In the genomic region with DNA sequence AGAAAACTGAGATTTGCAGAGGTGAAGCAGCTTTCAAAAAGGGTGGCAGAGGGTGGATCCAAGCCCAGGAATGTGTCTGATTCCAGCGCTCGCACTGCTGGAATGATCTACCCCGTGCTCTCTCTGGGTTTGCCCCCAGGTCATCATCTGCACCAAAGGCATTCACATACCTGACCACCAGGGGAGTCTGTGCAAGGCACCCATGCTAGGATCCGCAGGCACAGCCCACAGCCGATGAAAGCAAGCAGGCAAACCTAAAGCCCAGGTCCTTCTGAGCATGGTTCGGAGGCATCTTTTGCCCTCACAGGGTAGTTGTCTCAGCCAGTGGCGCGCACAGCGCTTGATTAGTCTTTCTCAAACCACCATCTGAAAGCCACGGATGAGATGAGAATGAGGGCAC, we compare ENCODE assay signal across 17 cellular contexts. TPM values are rescaled to one million over a fixed set of nuclear protein-coding genes. Genes with fewer than 3 reads are reported as not detected.
A peak's percentile ranks its signal among the peaks of the same experiment; 100 is the strongest.
DNase-seq lines count a peak whose midpoint lies in the region; ATAC-seq, FAIRE-seq and TF ChIP-seq lines count a peak whose summit lies in the region.
"Had no signal": no experiment of that assay in that cellular context is flagged by ENCODE, and none has a peak within 500 bp of the region (broad histone marks: within the 10 kb centered on the region; RNA-seq: fewer than 3 reads in every experiment).

No MANE protein-coding gene starts in this region.

- H3K56ac ChIP-seq in H1 (replicated peaks; ENCODE audit: insufficient read length, low read depth, low read length), result no peak overlapping the region

- POLR2A ChIA-PET in H1 (lab: Charles Lee; ENCODE audit: partially characterized antibody), result interaction anchor here (0.6 kb wide), 1 partner anchor 156 kb away, joined by 3 read pairs; no protein-coding TSS in a partner anchor

- H3K27me3 Mint-ChIP-seq in T-helper 17 cell, result no peaks in the 10 kb centered on the region
- H3K27me3 Mint-ChIP-seq: activated naive CD8-positive, alpha-beta T cell treated with anti-CD3 and anti-CD28 coated beads for 36 hours had no signal

- DNase-seq in H1 (ENCODE audit: low read depth in 1 of 2, low spot score in 2 of 2) (peak; percentile 17 to 56), T-helper 17 cell (no peak)
- DNase-seq in activated CD8-positive, alpha-beta memory T cell treated with anti-CD3 and anti-CD28 coated beads, Interleukin-2, amount 50 U/mL, for 48 hours, result no peak
- DNase-seq: activated CD4-positive, alpha-beta T cell treated with anti-CD3 and anti-CD28 coated beads, Interleukin-2, amount 50 U/mL, for 48 hours; activated naive CD8-positive, alpha-beta T cell treated with anti-CD3 and anti-CD28 coated beads for 36 hours; activated T-cell treated with anti-CD3 and anti-CD28 coated beads, Interleukin-2, amount 50 U/mL, for 4 hours; hippocampal formation; left ventricle myocardium superior; NCI-H1105 treated with DMSO at 0.1 percent for 48 hours; tibial artery had no signal

- H3K27ac ChIP-seq in H1 (ENCODE audit: low read depth, low read length), result no peak overlapping the region
- H3K27ac ChIP-seq: BLaER1 treated with 17β-estradiol and CSF1 and Interleukin-3, amounts not matched to agents 10 nM and 100 nM; tibial artery had no signal

- no peaks in the 10 kb centered on the region for H3K79me2 ChIP-seq in H1 (ENCODE audit: control insufficient read depth in 1 of 2, insufficient read depth in 2 of 2, low read length in 2 of 2)

- no peak overlapping the region for H4K91ac ChIP-seq in H1 (replicated peaks; ENCODE audit: insufficient read length, low read length)

- no peak overlapping the region for H2BK20ac ChIP-seq in H1 (ENCODE audit: low read length)

- no peak for TF ChIP-seq POLR2A in H1 (IDR thresholded peaks at IDR 0.05; ENCODE audit: control extremely low read depth in 1 of 2, low read depth in 2 of 2, low read length in 2 of 2)

- H2BK12ac ChIP-seq in H1 (ENCODE audit: low read depth, low read length), result no peak overlapping the region

- no peak overlapping the region for H3K4me3 Mint-ChIP-seq in T-helper 17 cell
- H3K4me3 Mint-ChIP-seq: activated naive CD8-positive, alpha-beta T cell treated with anti-CD3 and anti-CD28 coated beads for 36 hours; activated T-cell treated with anti-CD3 and anti-CD28 coated beads, Interleukin-2, amount 50 U/mL, for 4 hours had no signal

- H4K5ac ChIP-seq in H1 (ENCODE audit: insufficient read length, low read depth, low read length), result no peak overlapping the region

- H3K14ac ChIP-seq in H1 (ENCODE audit: insufficient read length), result no peak overlapping the region

- no peaks in the 10 kb centered on the region for H3K79me1 ChIP-seq in H1 (ENCODE audit: low read depth, low read length)

- no peak overlapping the region for H2AK5ac ChIP-seq in H1 (ENCODE audit: low read depth, low read length)

- H4K20me1 ChIP-seq in H1 (replicated peaks in 1 of 2; ENCODE audit: control insufficient read depth in 1 of 2, insufficient read depth in 2 of 2, low read length in 2 of 2), result no peaks in the 10 kb centered on the region
- H4K20me1 ChIP-seq: BLaER1 treated with 17β-estradiol and CSF1 and Interleukin-3, amounts not matched to agents 10 nM and 100 nM had no signal

- H2BK15ac ChIP-seq in H1 (ENCODE audit: low read length), result no peak overlapping the region

- ATAC-seq in GM18873 (IDR thresholded peaks at IDR 0.05; ENCODE audit: low FRiP score, unreplicated experiment) (no peak), T-helper 17 cell (no peak)
- ATAC-seq: activated T-cell treated with anti-CD3 and anti-CD28 coated beads, Interleukin-2, amount 50 U/mL, for 4 hours; left ventricle myocardium superior had no signal

- H3K9ac ChIP-seq in H1 (replicated peaks in 1 of 4; ENCODE audit: extremely low read depth in 1 of 4, low read depth in 3 of 4, low read length in 3 of 4), result no peak overlapping the region
- H3K9ac ChIP-seq: BLaER1 treated with 17β-estradiol and CSF1 and Interleukin-3, amounts not matched to agents 10 nM and 100 nM had no signal

- H3K4me2 ChIP-seq in H1 (ENCODE audit: insufficient read depth in 1 of 2, low read depth in 2 of 2, low read length in 2 of 2), result no peak overlapping the region
- H3K4me2 ChIP-seq: BLaER1 treated with 17β-estradiol and CSF1 and Interleukin-3, amounts not matched to agents 10 nM and 100 nM had no signal

- H3K36me3 ChIP-seq in H1 (ENCODE audit: control insufficient read depth in 2 of 4, insufficient read depth in 4 of 4, low read length in 3 of 4) (peaks cover 0 to 8% (median 0%) of the 10 kb centered on the region in 4 experiments; a peak in 1 of 8 replicates), neuron (ENCODE audit: insufficient read depth, low read length) (no peaks in the 10 kb centered on the region)
- H3K36me3 ChIP-seq: BLaER1 treated with 17β-estradiol and CSF1 and Interleukin-3, amounts not matched to agents 10 nM and 100 nM; tibial artery had no signal

- H3K27ac Mint-ChIP-seq in T-helper 17 cell, result no peak overlapping the region
- H3K27ac Mint-ChIP-seq: activated naive CD8-positive, alpha-beta T cell treated with anti-CD3 and anti-CD28 coated beads for 36 hours had no signal

- H3K27me3 ChIP-seq in H1 (replicated peaks in 1 of 4; ENCODE audit: control insufficient read depth in 3 of 4, extremely low read depth in 1 of 4, insufficient read depth in 3 of 4, low read length in 3 of 4), result no peaks in the 10 kb centered on the region
- no peaks in the 10 kb centered on the region for H3K27me3 ChIP-seq in neuron (ENCODE audit: insufficient read depth, low read length)
- H3K27me3 ChIP-seq: BLaER1 treated with 17β-estradiol and CSF1 and Interleukin-3, amounts not matched to agents 10 nM and 100 nM; tibial artery had no signal

- no peak overlapping the region for H3K4me3 ChIP-seq in GM12875 (ENCODE audit: low read depth, low read length)
- no peak overlapping the region for H3K4me3 ChIP-seq in H1 (ENCODE audit: extremely low read depth in 1 of 4, insufficient read depth in 2 of 4, low read depth in 3 of 4, low read length in 4 of 4)
- no peak overlapping the region for H3K4me3 ChIP-seq in neuron (ENCODE audit: low read length)
- H3K4me3 ChIP-seq: BLaER1 treated with 17β-estradiol and CSF1 and Interleukin-3, amounts not matched to agents 10 nM and 100 nM; tibial artery had no signal

- H4K8ac ChIP-seq in H1 (ENCODE audit: extremely low read depth, insufficient read depth, low read length), result peak overlapping the region; percentile 7; the same call in 1 of the 2 replicates

- no peaks in the 10 kb centered on the region for H3K23me2 ChIP-seq in H1 (ENCODE audit: low read depth, low read length)

- no peaks in the 10 kb centered on the region for H3K36me3 Mint-ChIP-seq in T-helper 17 cell (ENCODE audit: low read depth)
- H3K36me3 Mint-ChIP-seq: activated naive CD8-positive, alpha-beta T cell treated with anti-CD3 and anti-CD28 coated beads for 36 hours had no signal

- no peak overlapping the region for H3K4ac ChIP-seq in H1 (replicated peaks; ENCODE audit: insufficient read length, low read depth, low read length)

- TF ChIP-seq RAD21 in H1 (IDR thresholded peaks at IDR 0.05 in 1 of 2, conservative IDR thresholded peaks at IDR 0.05 in 1 of 2; ENCODE audit: low read depth in 2 of 2, low read length in 2 of 2), result peak; percentile 17 to 25; a peak in 2 of 4 replicates

- CTCF ChIA-PET in H1 (lab: Charles Lee; ENCODE audit: partially characterized antibody), result interaction anchor here (0.6 to 1.9 kb wide), 9 partner anchors 8 to 724 kb away, joined by 3 to 8 read pairs (median 3); no protein-coding TSS in a partner anchor

- 84% methylated on average over 10 of the region's 10 CpGs; no CpG with 5 or more reads in 1 of the 2 experiments for WGBS in H1 (ENCODE audit: extremely low coverage in 1 of 2, insufficient coverage in 1 of 2, insufficient read length in 1 of 2, insufficient replicate concordance in 2 of 2, low coverage in 1 of 2, low lambda C conversion rate in 2 of 2, missing lambda C conversion rate in 1 of 2), 2 experiments

- no peak for FAIRE-seq in H1 (lab: Jason Lieb, UNC)
- FAIRE-seq: bronchial epithelial cell had no signal

- H3K18ac ChIP-seq in H1 (ENCODE audit: extremely low read depth, low read length), result peak overlapping the region; percentile 10; the same call in 1 of the 2 replicates

- H2BK5ac ChIP-seq in H1 (ENCODE audit: low read depth, low read length), result no peak overlapping the region

- H3K4me1 Mint-ChIP-seq in T-helper 17 cell, result no peaks in the 10 kb centered on the region
- H3K4me1 Mint-ChIP-seq: activated naive CD8-positive, alpha-beta T cell treated with anti-CD3 and anti-CD28 coated beads for 36 hours had no signal

- H3K4me1 ChIP-seq in H1 (replicated peaks in 1 of 4; ENCODE audit: control insufficient read depth in 3 of 4, insufficient read depth in 4 of 4, low read length in 3 of 4), result no peaks in the 10 kb centered on the region
- peaks cover 7% of the 10 kb centered on the region for H3K4me1 ChIP-seq in neuron (ENCODE audit: insufficient read depth, low read length)
- H3K4me1 ChIP-seq: BLaER1 treated with 17β-estradiol and CSF1 and Interleukin-3, amounts not matched to agents 10 nM and 100 nM had no signal

- TF ChIP-seq EP300 in H1 (IDR thresholded peaks at IDR 0.05; ENCODE audit: borderline replicate concordance in 1 of 2, low read depth in 2 of 2, low read length in 2 of 2), result no peak

- no peak overlapping the region for H3K23ac ChIP-seq in H1 (ENCODE audit: insufficient read length)

- TF ChIP-seq CTCF in GM12875 (IDR thresholded peaks at IDR 0.05; ENCODE audit: borderline replicate concordance, insufficient read depth, low read depth, low read length) (peak; percentile 28; the same call in 1 of the 2 replicates), LNCAP (IDR thresholded peaks at IDR 0.05) (0 out of 2 replicates have a peak, but pooled peaks have one; percentile 8), H1 (IDR thresholded peaks at IDR 0.05; ENCODE audit: control extremely low read depth in 1 of 3, insufficient read depth in 1 of 3, low read depth in 1 of 3, low read length in 3 of 3) (peak; percentile 28 to 56 (median 52))

- H3K9me3 ChIP-seq in H1 (ENCODE audit: insufficient read depth in 2 of 2, low read depth in 1 of 2, low read length in 1 of 2) (no peaks in the 10 kb centered on the region), neuron (ENCODE audit: low read length) (no peaks in the 10 kb centered on the region), T-helper 17 cell (ENCODE audit: control insufficient read depth, low read length, poor library complexity, severe bottlenecking) (no peaks in the 10 kb centered on the region)

- H2AFZ ChIP-seq in H1 (ENCODE audit: low read length) (no peak overlapping the region), neuron (ENCODE audit: low read depth, low read length) (peak overlapping the region; percentile 68)

- H2BK120ac ChIP-seq in H1 (replicated peaks; ENCODE audit: low read depth, low read length), result no peak overlapping the region

RNA-seq across cellular contexts. Expression of a gene that starts 56.6 kb away (rescaled TPM):
- total RNA-seq in H1 (2021; fragmentation: NEBNext Ultra II Directional; extraction: Animal tissue kit (Norgen Biotek cat#: 25700)), result 33.2 and 35.8 TPM in 2 replicates
- 7.0 and 11.0 TPM in 2 replicates for polyA plus RNA-seq in H1 (2011; rRNA removed)
- 13.0 TPM for polyA plus RNA-seq in H1 (2011; cell fraction: cytosol; rRNA removed)
- polyA plus RNA-seq in H1 (2011; cell fraction: nucleus; rRNA removed), result 9.2 TPM
- 16.2 to 23.3 TPM (median 19.2 TPM) in 4 replicates for polyA plus RNA-seq in H1 (2012, experiment 1 of 2)
- polyA plus RNA-seq in H1 (2012, experiment 2 of 2), result 1.1 TPM
- 25.2 TPM for polyA plus RNA-seq in H1 (2013, experiment 1 of 2)
- 28.8 TPM for polyA plus RNA-seq in H1 (2013, experiment 2 of 2)
- polyA minus RNA-seq in H1 (2011; rRNA and poly(A)+ RNA removed), result 27.6 and 41.5 TPM in 2 replicates
- polyA minus RNA-seq in H1 (2011; cell fraction: cytosol; rRNA and poly(A)+ RNA removed), result 11.0 TPM
- polyA minus RNA-seq in H1 (2011; cell fraction: nucleus; rRNA and poly(A)+ RNA removed), result 22.6 TPM
- total RNA-seq in T-helper 17 cell, result not detected
- total RNA-seq: activated naive CD8-positive, alpha-beta T cell treated with anti-CD3 and anti-CD28 coated beads for 36 hours; SK-MEL-5 had no signal

Comparison
In these comparisons a context has a peak if more than half of its experiments do, and no peak if none do; other contexts are left out.
1. DNase-seq: peak in H1 (2 of 2); none in activated CD8-positive, alpha-beta memory T cell treated with anti-CD3 and anti-CD28 coated beads, Interleukin-2, amount 50 U/mL, for 48 hours (single experiment) and T-helper 17 cell (0 of 3).
2. RNA of a gene that starts 56.6 kb away (total RNA-seq): 33.2 to 35.8 TPM in H1; not detected in T-helper 17 cell; every median in the first group is over 10 times any median in the second.
3. Peak in every context shown above with its lines, with median percentiles within 50 percentile points of each other: CTCF ChIP-seq.